In the genomic region with DNA sequence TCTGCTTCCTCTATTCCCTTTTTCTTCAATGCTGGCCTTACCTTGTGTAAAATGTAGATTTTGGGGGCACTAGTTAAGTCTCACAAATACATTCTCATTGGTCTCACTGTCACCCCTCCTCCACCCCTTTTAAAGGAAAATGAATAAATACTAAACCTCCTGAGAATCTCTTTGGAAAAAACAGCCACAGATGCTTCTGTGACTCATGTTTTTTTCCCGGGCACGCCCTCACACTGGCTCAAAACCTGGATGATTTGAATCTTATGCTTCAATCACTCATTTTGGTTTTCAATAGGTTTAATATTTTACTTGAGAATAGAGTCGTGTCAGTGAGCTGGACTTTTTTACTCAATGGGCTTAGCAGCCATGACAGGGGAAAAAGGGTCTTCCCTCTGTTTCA, we compare ENCODE assay signal across 8 cellular contexts.
A peak's percentile ranks its signal among the peaks of the same experiment; 100 is the strongest.
DNase-seq lines count a peak whose midpoint lies in the region; FAIRE-seq and TF ChIP-seq lines count a peak whose summit lies in the region.

No MANE protein-coding gene starts in this region.

- H3K4me1 ChIP-seq in kidney (ENCODE audit: control insufficient read depth in 1 of 2, insufficient read depth in 1 of 2, low read depth in 1 of 2, low read length in 2 of 2): peaks cover 3 to 35% of the 10 kb centered on the region in 2 donors
- H3K4me1 ChIP-seq in effector memory CD4-positive, alpha-beta T cell (ENCODE audit: control insufficient read depth, insufficient read depth, low read length, poor library complexity, severe bottlenecking): peaks cover 21% of the 10 kb centered on the region

- peak overlapping the region in 1 of 2 donors; percentile 9 for H3K27ac ChIP-seq in kidney (ENCODE audit: low read depth in 2 of 2, low read length in 2 of 2)
- no peak overlapping the region for H3K27ac ChIP-seq in effector memory CD4-positive, alpha-beta T cell (ENCODE audit: insufficient read depth, low read length, poor library complexity, severe bottlenecking)

- POLR2A ChIA-PET in activated CD4-positive, alpha-beta memory T cell treated with anti-CD3 and anti-CD28 coated beads for 36 hours (lab: Charles Lee): no interaction called here
- POLR2A ChIA-PET in activated CD4-positive, alpha-beta memory T cell treated with anti-CD3 and anti-CD28 coated beads, Interleukin-2, amount 10 ng/mL, durations not matched to agents 7 days and 5 days (lab: Charles Lee): no interaction called here

- intact Hi-C loops in activated CD4-positive, alpha-beta memory T cell treated with anti-CD3 and anti-CD28 coated beads for 36 hours (cut with micrococcal nuclease): no loop called here
- intact Hi-C loops in kidney (cut with DNase I): no loop called here

- peaks cover 49% of the 10 kb centered on the region for H3K4me1 Mint-ChIP-seq in activated CD4-positive, alpha-beta memory T cell treated with anti-CD3 and anti-CD28 coated beads for 36 hours (ENCODE audit: low read depth)
- H3K4me1 Mint-ChIP-seq in activated CD4-positive, alpha-beta memory T cell treated with anti-CD3 and anti-CD28 coated beads, Interleukin-2, amount 10 ng/mL, durations not matched to agents 7 days and 5 days: peaks cover 25% of the 10 kb centered on the region
- no peaks in the 10 kb centered on the region for H3K4me1 Mint-ChIP-seq in type B pancreatic cell (ENCODE audit: unreplicated experiment)

- CTCF ChIA-PET in activated CD4-positive, alpha-beta memory T cell treated with anti-CD3 and anti-CD28 coated beads for 36 hours (lab: Charles Lee): no interaction called here
- CTCF ChIA-PET in activated CD4-positive, alpha-beta memory T cell treated with anti-CD3 and anti-CD28 coated beads, Interleukin-2, amount 10 ng/mL, durations not matched to agents 7 days and 5 days (lab: Charles Lee): no interaction called here

- no peak overlapping the region for H3K9ac ChIP-seq in kidney (ENCODE audit: low read length in 2 of 2)

- no peaks in the 10 kb centered on the region for H3K36me3 ChIP-seq in kidney (ENCODE audit: control insufficient read depth in 1 of 2, insufficient read depth in 2 of 2, low read length in 2 of 2)
- no peaks in the 10 kb centered on the region for H3K36me3 ChIP-seq in effector memory CD4-positive, alpha-beta T cell (ENCODE audit: control insufficient read depth, insufficient read depth, low read length)

- H3K4me3 Mint-ChIP-seq in activated CD4-positive, alpha-beta memory T cell treated with anti-CD3 and anti-CD28 coated beads for 36 hours: no peak overlapping the region
- no peak overlapping the region for H3K4me3 Mint-ChIP-seq in activated CD4-positive, alpha-beta memory T cell treated with anti-CD3 and anti-CD28 coated beads, Interleukin-2, amount 10 ng/mL, durations not matched to agents 7 days and 5 days
- H3K4me3 Mint-ChIP-seq in type B pancreatic cell: no peak overlapping the region

- H3K4me3 ChIP-seq in astrocyte of the spinal cord (ENCODE audit: low read depth, low read length): no peak overlapping the region
- H3K4me3 ChIP-seq in kidney (ENCODE audit: low read length in 2 of 2): peak overlapping the region in 1 of 2 donors; percentile 5
- no peak overlapping the region for H3K4me3 ChIP-seq in effector memory CD4-positive, alpha-beta T cell (ENCODE audit: insufficient read depth, low read depth, low read length, poor library complexity, severe bottlenecking)

- H3K27me3 ChIP-seq in effector memory CD4-positive, alpha-beta T cell (replicated peaks; ENCODE audit: control insufficient read depth, insufficient read depth, low read length, poor library complexity, severe bottlenecking): no peaks in the 10 kb centered on the region

- H3K9me3 ChIP-seq in kidney (ENCODE audit: control insufficient read depth in 1 of 2, low read length in 2 of 2): no peaks in the 10 kb centered on the region
- no peaks in the 10 kb centered on the region for H3K9me3 ChIP-seq in effector memory CD4-positive, alpha-beta T cell (ENCODE audit: control insufficient read depth, low read length)

- TF ChIP-seq CTCF in astrocyte of the spinal cord (IDR thresholded peaks at IDR 0.05; ENCODE audit: low read depth, low read length) (no peak), kidney (IDR thresholded peaks at IDR 0.05; ENCODE audit: borderline replicate concordance, extremely low read depth, insufficient read depth) (no peak), type B pancreatic cell (conservative IDR thresholded peaks at IDR 0.05) (no peak)

- peak; percentile 8 for FAIRE-seq in kidney (lab: Jason Lieb, UNC)

- no peaks in the 10 kb centered on the region for H3K27me3 Mint-ChIP-seq in activated CD4-positive, alpha-beta memory T cell treated with anti-CD3 and anti-CD28 coated beads for 36 hours
- H3K27me3 Mint-ChIP-seq in activated CD4-positive, alpha-beta memory T cell treated with anti-CD3 and anti-CD28 coated beads, Interleukin-2, amount 10 ng/mL, durations not matched to agents 7 days and 5 days: peaks cover 2% of the 10 kb centered on the region
- no peaks in the 10 kb centered on the region for H3K27me3 Mint-ChIP-seq in type B pancreatic cell

- DNase-seq in activated CD4-positive, alpha-beta memory T cell treated with anti-CD3 and anti-CD28 coated beads for 36 hours: peak; percentile 37
- no peak for DNase-seq in activated CD4-positive, alpha-beta memory T cell treated with anti-CD3 and anti-CD28 coated beads, Interleukin-2, amount 10 ng/mL, durations not matched to agents 7 days and 5 days
- DNase-seq in astrocyte of the spinal cord (ENCODE audit: low read depth, low spot score): peak; percentile 34
- DNase-seq in kidney: no peak
- DNase-seq in type B pancreatic cell (ENCODE audit: extremely low spot score, unreplicated experiment): no peak
- DNase-seq in effector memory CD4-positive, alpha-beta T cell: no peak
- DNase-seq in hepatic stellate cell (ENCODE audit: low spot score): no peak
- DNase-seq in foreskin melanocyte: no peak

- H3K27ac Mint-ChIP-seq in activated CD4-positive, alpha-beta memory T cell treated with anti-CD3 and anti-CD28 coated beads for 36 hours: peak overlapping the region; percentile 55
- H3K27ac Mint-ChIP-seq in activated CD4-positive, alpha-beta memory T cell treated with anti-CD3 and anti-CD28 coated beads, Interleukin-2, amount 10 ng/mL, durations not matched to agents 7 days and 5 days: no peak overlapping the region
- H3K27ac Mint-ChIP-seq in type B pancreatic cell: peak overlapping the region; percentile 23

- H3K9me3 Mint-ChIP-seq in activated CD4-positive, alpha-beta memory T cell treated with anti-CD3 and anti-CD28 coated beads for 36 hours: no peaks in the 10 kb centered on the region
- no peaks in the 10 kb centered on the region for H3K9me3 Mint-ChIP-seq in activated CD4-positive, alpha-beta memory T cell treated with anti-CD3 and anti-CD28 coated beads, Interleukin-2, amount 10 ng/mL, durations not matched to agents 7 days and 5 days
- H3K9me3 Mint-ChIP-seq in type B pancreatic cell: no peaks in the 10 kb centered on the region

- H3K36me3 Mint-ChIP-seq in activated CD4-positive, alpha-beta memory T cell treated with anti-CD3 and anti-CD28 coated beads for 36 hours: no peaks in the 10 kb centered on the region
- no peaks in the 10 kb centered on the region for H3K36me3 Mint-ChIP-seq in activated CD4-positive, alpha-beta memory T cell treated with anti-CD3 and anti-CD28 coated beads, Interleukin-2, amount 10 ng/mL, durations not matched to agents 7 days and 5 days (ENCODE audit: low read depth)
- no peaks in the 10 kb centered on the region for H3K36me3 Mint-ChIP-seq in type B pancreatic cell

- in situ Hi-C loops in astrocyte of the spinal cord (cut with HindIII; ENCODE audit: low sequenced_read_pairs): no loop called here

Comparison
In these comparisons a context has a peak if more than half of its experiments do, and no peak if none do; other contexts are left out.
1. DNase-seq: peak in activated CD4-positive, alpha-beta memory T cell treated with anti-CD3 and anti-CD28 coated beads for 36 hours (single experiment) and astrocyte of the spinal cord (single experiment); none in activated CD4-positive, alpha-beta memory T cell treated with anti-CD3 and anti-CD28 coated beads, Interleukin-2, amount 10 ng/mL, durations not matched to agents 7 days and 5 days (single experiment), kidney (single experiment), type B pancreatic cell (single experiment), effector memory CD4-positive, alpha-beta T cell (0 of 3), hepatic stellate cell (single experiment) and foreskin melanocyte (single experiment).